In the genomic region with DNA sequence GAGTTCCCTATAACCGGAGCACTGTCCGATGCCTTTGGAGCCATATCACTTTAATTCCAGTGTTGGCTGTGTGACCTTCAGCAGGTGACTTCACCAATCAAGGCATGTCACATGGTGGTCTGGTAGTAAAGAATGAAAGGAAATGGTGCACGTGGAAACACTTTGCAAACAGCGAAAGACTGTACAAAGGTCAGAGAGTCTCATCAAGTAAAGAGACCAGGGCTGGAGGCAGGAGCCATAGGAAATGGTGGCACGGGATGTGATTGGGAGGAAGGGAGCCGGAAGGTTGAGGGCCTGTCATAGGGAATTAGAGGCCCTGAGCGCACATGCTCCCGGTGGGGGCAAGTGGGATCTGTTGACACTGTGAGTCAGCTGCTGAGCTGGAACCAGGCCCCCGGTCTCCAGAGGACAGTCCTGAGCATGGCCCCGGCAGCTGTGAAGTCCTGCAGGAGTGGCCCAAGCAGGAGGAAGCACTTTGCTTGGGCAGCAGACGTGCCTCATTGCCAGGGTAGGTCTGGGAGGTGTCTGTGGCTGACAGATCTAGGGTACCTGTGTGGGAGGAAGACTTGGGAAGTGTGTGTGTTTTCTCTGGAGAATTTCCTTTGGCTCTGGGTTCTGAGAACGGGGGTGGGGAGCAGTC, we compare ENCODE assay signal across 13 cellular contexts. TPM values are rescaled to one million over a fixed set of nuclear protein-coding genes. Genes with fewer than 3 reads are reported as not detected.
A peak's percentile ranks its signal among the peaks of the same experiment; 100 is the strongest.
DNase-seq lines count a peak whose midpoint lies in the region; ATAC-seq, FAIRE-seq and TF ChIP-seq lines count a peak whose summit lies in the region.
"Had no signal": no experiment of that assay in that cellular context is flagged by ENCODE, and none has a peak within 500 bp of the region (broad histone marks: within the 10 kb centered on the region; RNA-seq: fewer than 3 reads in every experiment).

No MANE protein-coding gene starts in this region.

- H3K9me3 ChIP-seq in Caco-2: no peaks in the 10 kb centered on the region
- H3K9me3 ChIP-seq in endodermal cell (ENCODE audit: control insufficient read depth, low read length): no peaks in the 10 kb centered on the region
- H3K9me3 ChIP-seq: tibial artery had no signal

- H3K36me3 Mint-ChIP-seq in Caco-2 (ENCODE audit: insufficient read depth, unreplicated experiment) (no peaks in the 10 kb centered on the region), endodermal cell (ENCODE audit: low read depth) (peaks cover 3% of the 10 kb centered on the region)
- no peaks in the 10 kb centered on the region for H3K36me3 Mint-ChIP-seq in stimulated activated naive B cell treated with anti-CD40 and anti-IgM and Interleukin-4, amounts not matched to agents 10 μg/mL and 1 μg/mL and 100 μg/mL, for 72 hours

- H3K9me3 Mint-ChIP-seq in Caco-2 (ENCODE audit: unreplicated experiment): no peaks in the 10 kb centered on the region
- no peaks in the 10 kb centered on the region for H3K9me3 Mint-ChIP-seq in endodermal cell
- H3K9me3 Mint-ChIP-seq in stimulated activated naive B cell treated with anti-CD40 and anti-IgM and Interleukin-4, amounts not matched to agents 10 μg/mL and 1 μg/mL and 100 μg/mL, for 72 hours: no peaks in the 10 kb centered on the region
- H3K9me3 Mint-ChIP-seq: neural crest cell had no signal

- H3K36me3 ChIP-seq in Caco-2 (ENCODE audit: control insufficient read depth, insufficient read depth, low read length) (no peaks in the 10 kb centered on the region), endodermal cell (ENCODE audit: control insufficient read depth, insufficient read depth, low read length) (no peaks in the 10 kb centered on the region)
- H3K36me3 ChIP-seq: tibial artery had no signal

- H3K4me3 Mint-ChIP-seq in Caco-2 (ENCODE audit: unreplicated experiment): no peak overlapping the region
- H3K4me3 Mint-ChIP-seq in endodermal cell: no peak overlapping the region
- no peak overlapping the region for H3K4me3 Mint-ChIP-seq in stimulated activated naive B cell treated with anti-CD40 and anti-IgM and Interleukin-4, amounts not matched to agents 10 μg/mL and 1 μg/mL and 100 μg/mL, for 72 hours
- H3K4me3 Mint-ChIP-seq: neural crest cell had no signal

- peak overlapping the region; percentile 35 for H3K4me3 ChIP-seq in Caco-2 (ENCODE audit: low read depth, low read length)
- no peak overlapping the region for H3K4me3 ChIP-seq in endodermal cell (ENCODE audit: low read length)
- H3K4me3 ChIP-seq: tibial artery had no signal

- POLR2A ChIA-PET in Caco-2 (lab: Charles Lee): interaction anchor here (1.7 kb wide), 1 partner anchor 15 kb away, joined by 5 read pairs; no protein-coding TSS in a partner anchor

- no peak overlapping the region for H3K9ac ChIP-seq in endodermal cell (ENCODE audit: extremely low read depth, low read length, poor library complexity, severe bottlenecking)

- no peak for TF ChIP-seq POLR2A in H54 (IDR thresholded peaks at IDR 0.05; ENCODE audit: low read depth, low read length)

- H3K27me3 ChIP-seq in Caco-2 (replicated peaks; ENCODE audit: control insufficient read depth, insufficient read depth, low read length) (no peaks in the 10 kb centered on the region), endodermal cell (ENCODE audit: control insufficient read depth, insufficient read depth, low read length, poor library complexity, severe bottlenecking) (peaks cover 10% of the 10 kb centered on the region)

- H3K27ac ChIP-seq in endodermal cell (ENCODE audit: low read depth, low read length): no peak overlapping the region
- H3K27ac ChIP-seq: tibial artery had no signal

- ATAC-seq in stimulated activated naive B cell treated with anti-CD40 and anti-IgM and Interleukin-4, amounts not matched to agents 10 μg/mL and 1 μg/mL and 100 μg/mL, for 72 hours (replicated peaks): no peak
- ATAC-seq in GM21717 (IDR thresholded peaks at IDR 0.05; ENCODE audit: unreplicated experiment): no peak

- no peak for FAIRE-seq in H54 (lab: Jason Lieb, UNC)

- CTCF ChIA-PET in Caco-2 (lab: Charles Lee): interaction anchor here (1.5 to 3.2 kb wide), 3 partner anchors 12 to 51 kb away, joined by 3 to 17 read pairs (median 12); no protein-coding TSS in a partner anchor

- H3K27ac Mint-ChIP-seq in Caco-2 (ENCODE audit: unreplicated experiment) (no peak overlapping the region), endodermal cell (no peak overlapping the region)
- H3K27ac Mint-ChIP-seq in stimulated activated naive B cell treated with anti-CD40 and anti-IgM and Interleukin-4, amounts not matched to agents 10 μg/mL and 1 μg/mL and 100 μg/mL, for 72 hours: no peak overlapping the region

- 82 to 87% methylated on average over 6 to 12 of the region's 12 CpGs for WGBS in endodermal cell (ENCODE audit: insufficient coverage in 1 of 2, insufficient read length in 1 of 2), 2 experiments

- H3K4me1 Mint-ChIP-seq in Caco-2 (ENCODE audit: low read depth, unreplicated experiment) (peaks cover 15% of the 10 kb centered on the region), endodermal cell (peaks cover 12% of the 10 kb centered on the region)
- peaks cover 6 to 20% of the 10 kb centered on the region in 2 donors for H3K4me1 Mint-ChIP-seq in stimulated activated naive B cell treated with anti-CD40 and anti-IgM and Interleukin-4, amounts not matched to agents 10 μg/mL and 1 μg/mL and 100 μg/mL, for 72 hours

- intact Hi-C loops in Caco-2 (cut with micrococcal nuclease; ENCODE audit: unreplicated experiment): loop anchor here (1.0 to 5.0 kb wide), 3 partner anchors 15 to 51 kb away; no protein-coding TSS in a partner anchor

- BruUV-seq in Caco-2 (replicated peaks; lab: Mats Ljungman, UMichigan): no TSS peak

- TF ChIP-seq CTCF in Caco-2 (IDR thresholded peaks at IDR 0.05; ENCODE audit: insufficient read depth in 1 of 2, low read depth in 1 of 2, low read length in 1 of 2, severe bottlenecking in 1 of 2, unreplicated experiment in 1 of 2) (no peak), endodermal cell (conservative IDR thresholded peaks at IDR 0.05) (no peak)

- H3K4me1 ChIP-seq in Caco-2 (peaks cover 43% of the 10 kb centered on the region), endodermal cell (ENCODE audit: control insufficient read depth, insufficient read depth, low read length) (no peaks in the 10 kb centered on the region)

- DNase-seq in Caco-2 (peak; percentile 70 to 90), NCI-H2029 treated with DMSO at 0.1 percent for 48 hours (lab: John Stamatoyannopoulos, UW) (peak; percentile 24), endodermal cell (peak; percentile 59), myocyte (ENCODE audit: low read depth) (peak; percentile 90), H54 (ENCODE audit: insufficient read length, low spot score) (no peak), T-helper 9 cell (no peak)
- DNase-seq in stimulated activated naive B cell treated with anti-CD40 and anti-IgM and Interleukin-4, amounts not matched to agents 10 μg/mL and 1 μg/mL and 100 μg/mL, for 72 hours: no peak
- DNase-seq: DMS 273 treated with DMSO at 0.1 percent for 48 hours; MM.1S; NK-92 treated with Interleukin-12 subunit alpha and Interleukin-12 subunit beta, amount 100 ng/mL, for 24 hours had no signal

- no peaks in the 10 kb centered on the region for H3K27me3 Mint-ChIP-seq in Caco-2 (ENCODE audit: insufficient read depth, unreplicated experiment)
- peaks cover 21% of the 10 kb centered on the region for H3K27me3 Mint-ChIP-seq in endodermal cell (ENCODE audit: insufficient read depth)
- H3K27me3 Mint-ChIP-seq in stimulated activated naive B cell treated with anti-CD40 and anti-IgM and Interleukin-4, amounts not matched to agents 10 μg/mL and 1 μg/mL and 100 μg/mL, for 72 hours: peaks cover 14 to 21% of the 10 kb centered on the region in 2 donors

RNA-seq across cellular contexts. Expression of gene DAGLA, which starts 2.0 kb away (rescaled TPM):
- total RNA-seq in Caco-2 (2022) (9.4 and 9.5 TPM in 2 replicates), endodermal cell (1 to 10 TPM; 5.6 to 8.7 TPM), myocyte (2.9 and 4.3 TPM in 2 replicates)
- polyA plus RNA-seq in endodermal cell (2013, experiment 1 of 2): 6.4 TPM
- polyA plus RNA-seq in endodermal cell (2013, experiment 2 of 2): 5.5 TPM
- 2.3 TPM for polyA plus RNA-seq in myocyte (2012)

Comparison
In these comparisons a context has a peak if more than half of its experiments do, and no peak if none do; other contexts are left out.
1. DNase-seq: peak in Caco-2 (2 of 2), NCI-H2029 treated with DMSO at 0.1 percent for 48 hours (single experiment), endodermal cell (single experiment) and myocyte (single experiment); none in stimulated activated naive B cell treated with anti-CD40 and anti-IgM and Interleukin-4, amounts not matched to agents 10 μg/mL and 1 μg/mL and 100 μg/mL, for 72 hours (single experiment), H54 (single experiment) and T-helper 9 cell (single experiment).